ENCODE assay signal across 23 cellular contexts in the genomic region with DNA sequence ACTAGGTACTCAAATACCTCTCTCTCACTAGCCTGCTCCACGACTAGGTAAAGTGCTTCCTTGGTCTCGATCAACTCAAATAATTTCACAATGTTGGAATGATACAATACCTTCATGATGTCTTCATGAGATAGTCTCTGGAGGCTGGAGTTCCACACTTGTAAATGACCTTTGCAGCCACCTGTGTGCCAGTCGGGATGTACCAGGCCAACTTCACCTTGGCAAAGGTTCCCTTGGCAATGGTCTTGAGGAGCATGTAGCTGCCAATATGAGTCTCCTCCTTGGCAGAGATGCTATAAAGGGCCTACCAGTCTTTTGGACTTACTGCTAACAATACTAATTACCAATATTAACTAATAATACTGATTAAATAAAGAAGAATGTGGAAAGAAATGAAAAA.
"Had no signal": no experiment of that assay in that cellular context is flagged by ENCODE, and none has a peak within 500 bp of the region (broad histone marks: within the 10 kb centered on the region; RNA-seq: fewer than 3 reads in every experiment).

No MANE protein-coding gene starts in this region.

- H3K27me3 ChIP-seq: colonic mucosa, esophagus squamous epithelium, gastrocnemius medialis, heart right ventricle, left lung had no signal

- H3K27ac Mint-ChIP-seq: dendritic cell treated with granulocyte-macrophage colony-stimulating factor and Interleukin-4, amounts not matched to agents 40 ng/mL and 50 ng/mL, for 4 days; effector memory CD8-positive, alpha-beta T cell; endodermal cell had no signal

- H3K4me3 ChIP-seq: colonic mucosa, esophagus squamous epithelium, gastrocnemius medialis, heart right ventricle, left lung, lower lobe of right lung had no signal

- H3K36me3 ChIP-seq: colonic mucosa, esophagus squamous epithelium, gastrocnemius medialis, heart right ventricle, left lung, lower lobe of right lung had no signal

- H3K4me3 Mint-ChIP-seq: dendritic cell treated with granulocyte-macrophage colony-stimulating factor and Interleukin-4, amounts not matched to agents 40 ng/mL and 50 ng/mL, for 4 days; effector memory CD8-positive, alpha-beta T cell; endodermal cell had no signal

- ATAC-seq: effector memory CD8-positive, alpha-beta T cell; heart right ventricle; left cardiac atrium; left lung; left ventricle myocardium superior; lower lobe of right lung had no signal

- H3K9me3 Mint-ChIP-seq: effector memory CD8-positive, alpha-beta T cell; endodermal cell had no signal

- FAIRE-seq: endometrium, islet of Langerhans had no signal

- H3K9me3 ChIP-seq: colonic mucosa, esophagus squamous epithelium, gastrocnemius medialis, lower lobe of right lung had no signal

- H3K27ac ChIP-seq: colonic mucosa, epithelial cell of prostate, esophagus squamous epithelium, gastrocnemius medialis, heart right ventricle, left lung, lower lobe of right lung had no signal

- DNase-seq: colonic mucosa; cortex of kidney; effector CD8-positive, alpha-beta T cell; effector memory CD8-positive, alpha-beta T cell; endodermal cell; erythroblast; esophagus squamous epithelium; foreskin fibroblast; foreskin melanocyte; gastrocnemius medialis; glutamatergic neuron; heart right ventricle; hippocampal formation; left cardiac atrium; left lung; left ventricle myocardium superior; lower lobe of right lung; mesendoderm; midbrain had no signal
